8 cellular contexts compared by ENCODE assay signal in genomic region chr12:49111206-49111605, GRCh38. TPM values are rescaled to one million over a fixed set of nuclear protein-coding genes. Genes with fewer than 3 reads are reported as not detected.
DNase-seq lines count a peak whose midpoint lies in the region; ATAC-seq, FAIRE-seq and TF ChIP-seq lines count a peak whose summit lies in the region.

No MANE protein-coding gene starts in this region.

- peak overlapping the region; percentile 84 for H2AFZ ChIP-seq in MM.1S (ENCODE audit: low read length)

- peak overlapping the region; percentile 99 for H3K27ac Mint-ChIP-seq in effector memory CD8-positive, alpha-beta T cell

- ATAC-seq in effector memory CD8-positive, alpha-beta T cell (replicated peaks) = no peak
- no peak for ATAC-seq in HG02763 (IDR thresholded peaks at IDR 0.05; ENCODE audit: unreplicated experiment)

- H3K4me3 Mint-ChIP-seq in effector memory CD8-positive, alpha-beta T cell = peak overlapping the region; percentile 99 to 100

- peak overlapping the region; percentile 68 for H3K4me2 ChIP-seq in MM.1S (ENCODE audit: low read depth, low read length)

- H3K27me3 Mint-ChIP-seq in effector memory CD8-positive, alpha-beta T cell = no peaks in the 10 kb centered on the region

- H3K9ac ChIP-seq in ES-I3 (ENCODE audit: low read depth, low read length) (peak overlapping the region; percentile 95; the same call in 1 of the 2 replicates), MM.1S (ENCODE audit: low read length) (peak overlapping the region; percentile 16; the same call in 1 of the 2 replicates)

- no peak for TF ChIP-seq POLR2A in ovary (IDR thresholded peaks at IDR 0.05)

- DNase-seq in MM.1S = no peak
- no peak for DNase-seq in effector memory CD8-positive, alpha-beta T cell
- DNase-seq in ovary = no peak
- no peak for DNase-seq in GM19240 (ENCODE audit: insufficient read length, low spot score)
- no peak for DNase-seq in small intestine
- no peak for DNase-seq in EL

- H3F3A ChIP-seq in MM.1S (ENCODE audit: insufficient read depth, low read length) = peaks cover 4% of the 10 kb centered on the region

- WGBS in ovary, 3 donors = 43 to 54% (median 50%) methylated on average over 6 of the region's 6 CpGs
- WGBS in small intestine, 3 donors = 24 to 35% (median 31%) methylated on average over 6 of the region's 6 CpGs

- H3K4me3 ChIP-seq in MM.1S (ENCODE audit: low read length) = peak overlapping the region; percentile 94
- H3K4me3 ChIP-seq in ovary = peak overlapping the region; percentile 15
- no peak overlapping the region for H3K4me3 ChIP-seq in small intestine (ENCODE audit: low read depth in 1 of 2, low read length in 2 of 2)

- FAIRE-seq in small intestine (lab: Jason Lieb, UNC) = no peak

- peaks cover 11% of the 10 kb centered on the region; the same call in 1 of the 2 replicates for H3K79me2 ChIP-seq in MM.1S (ENCODE audit: low read length)

- H3K27ac ChIP-seq in MM.1S (ENCODE audit: low read length) = no peak overlapping the region; the same call in 1 of the 2 replicates
- peak overlapping the region in 1 of 2 donors; percentile 98 for H3K27ac ChIP-seq in ovary
- H3K27ac ChIP-seq in small intestine (ENCODE audit: low read depth in 1 of 2, low read length in 1 of 2) = peak overlapping the region in 1 of 2 donors; percentile 99

- TF ChIP-seq CTCF in MM.1S (IDR thresholded peaks at IDR 0.05; ENCODE audit: low read length) (no peak), ovary (IDR thresholded peaks at IDR 0.05) (no peak)

- H3K27me3 ChIP-seq in MM.1S (replicated peaks; ENCODE audit: insufficient read depth, low read length) (no peaks in the 10 kb centered on the region), ovary (no peaks in the 10 kb centered on the region), small intestine (ENCODE audit: control insufficient read depth in 2 of 2, insufficient read depth in 2 of 2, low read length in 2 of 2) (no peaks in the 10 kb centered on the region)

- H3K9me3 ChIP-seq in ES-I3 (ENCODE audit: control insufficient read depth, insufficient read depth, low read length) (no peaks in the 10 kb centered on the region), MM.1S (replicated peaks; ENCODE audit: insufficient read depth, low read length) (no peaks in the 10 kb centered on the region), ovary (no peaks in the 10 kb centered on the region), small intestine (ENCODE audit: control insufficient read depth, low read depth) (no peaks in the 10 kb centered on the region)

- H3K4me1 ChIP-seq in ES-I3 (ENCODE audit: insufficient read depth, low read length) = 0 out of 2 replicates have a peak, but pooled peaks cover 3% of the 10 kb centered on the region
- peaks cover 9% of the 10 kb centered on the region; the same call in 1 of the 2 replicates for H3K4me1 ChIP-seq in MM.1S (ENCODE audit: low read length)
- H3K4me1 ChIP-seq in ovary (ENCODE audit: insufficient read depth) = peaks cover 15% of the 10 kb centered on the region
- H3K4me1 ChIP-seq in small intestine (ENCODE audit: control insufficient read depth in 2 of 2, insufficient read depth in 1 of 2, low read depth in 1 of 2, low read length in 1 of 2) = peaks cover 2 to 8% of the 10 kb centered on the region in 2 donors

- H3K36me3 ChIP-seq in ES-I3 (ENCODE audit: insufficient read depth, low read length) (no peaks in the 10 kb centered on the region), MM.1S (replicated peaks; ENCODE audit: insufficient read depth, low read length) (no peaks in the 10 kb centered on the region), ovary (no peaks in the 10 kb centered on the region), small intestine (ENCODE audit: control insufficient read depth in 2 of 2, insufficient read depth in 2 of 2, low read length in 2 of 2) (peaks cover 0 to 5% of the 10 kb centered on the region in 2 donors)

- H3K9me2 ChIP-seq in MM.1S (replicated peaks; ENCODE audit: insufficient read depth, low read length) = no peaks in the 10 kb centered on the region

- H3K9me3 Mint-ChIP-seq in effector memory CD8-positive, alpha-beta T cell = no peaks in the 10 kb centered on the region

- H4K20me1 ChIP-seq in MM.1S (ENCODE audit: insufficient read depth, low read length) = no peaks in the 10 kb centered on the region

- intact Hi-C loops in ovary (cut with DNase I) = loop anchor here in 1 of 4 donors (10.0 kb wide), 1 partner anchor 96 kb away; the partner anchor contains the start of gene PRKAG1

- peaks cover 9% of the 10 kb centered on the region for H3K36me3 Mint-ChIP-seq in effector memory CD8-positive, alpha-beta T cell (ENCODE audit: insufficient read depth)

- no peak for TF ChIP-seq EP300 in ovary (IDR thresholded peaks at IDR 0.05)

- peaks cover 26 to 31% of the 10 kb centered on the region in 2 donors for H3K4me1 Mint-ChIP-seq in effector memory CD8-positive, alpha-beta T cell (ENCODE audit: low read depth in 2 of 2)

RNA-seq across cellular contexts. Expression of gene LMBR1L, which starts 0.6 kb away (rescaled TPM):
- 10 to 100 TPM; 66.3 to 95.8 (median 69.5) TPM for total RNA-seq in ovary
- polyA plus RNA-seq in ovary (10 to 100 TPM; 63.8 to 65.7 TPM), small intestine (100 to 1,000 TPM in 1 of 3 donors, 10 to 100 TPM in 2; 27.6 to 110 (median 65.4) TPM)

RNA-seq across cellular contexts. Expression of gene DHH, which starts 16.6 kb away (rescaled TPM):
- total RNA-seq in ovary = 1 to 10 TPM in 1 of 7 donors, under 1 TPM in 6; 0.20 to 1.1 (median 0.45) TPM
- polyA plus RNA-seq in ovary = 1 to 10 TPM; 1.0 to 1.4 TPM
- 1 to 10 TPM in 1 of 3 donors, not detected in 2; 2.3 TPM for polyA plus RNA-seq in small intestine

RNA-seq across cellular contexts. Expression of gene TUBA1B, which starts 20.0 kb away (rescaled TPM):
- total RNA-seq in ovary = 100 to 1,000 TPM; 326 to 647 (median 340) TPM
- polyA plus RNA-seq in ovary = 100 to 1,000 TPM; 281 to 705 TPM
- polyA plus RNA-seq in small intestine = 1,000 to 10,000 TPM in 1 of 3 donors, 100 to 1,000 TPM in 2; 196 to 1,168 (median 291) TPM

RNA-seq across cellular contexts. Expression of gene RHEBL1, which starts 41.4 kb away (rescaled TPM):
- total RNA-seq in ovary = under 1 TPM in 5 of 7 donors, not detected in 2; 0.18 to 0.60 (median 0.34) TPM
- polyA plus RNA-seq in ovary = 1 to 10 TPM in 1 of 2 donors, under 1 TPM in 1; 1.00 to 1.2 TPM
- 1 to 10 TPM in 2 of 3 donors, not detected in 1; 1.2 to 1.4 TPM for polyA plus RNA-seq in small intestine

RNA-seq across cellular contexts. Expression of gene KMT2D, which starts 50.6 kb away (rescaled TPM):
- 10 to 100 TPM; 28.3 to 97.0 (median 79.1) TPM for total RNA-seq in ovary
- polyA plus RNA-seq in ovary (10 to 100 TPM; 35.5 to 51.8 TPM), small intestine (10 to 100 TPM in 2 of 3 donors, 1 to 10 TPM in 1; 5.4 to 34.8 (median 10.7) TPM)

Comparison
In these comparisons a context has a peak if more than half of its experiments do, and no peak if none do; other contexts are left out.
1. H3K4me3 ChIP-seq: peak in MM.1S (single experiment) and ovary (single experiment); none in small intestine (0 of 2).